Comparison of ENCODE assay signal across 11 cellular contexts in genomic region chr21:18245493-18245967, GRCh38. TPM values are rescaled to one million over a fixed set of nuclear protein-coding genes. Genes with fewer than 3 reads are reported as not detected.
A peak's percentile ranks its signal among the peaks of the same experiment; 100 is the strongest.
DNase-seq lines count a peak whose midpoint lies in the region; ATAC-seq, FAIRE-seq and TF ChIP-seq lines count a peak whose summit lies in the region.
"Had no signal": no experiment of that assay in that cellular context is flagged by ENCODE, and none has a peak within 500 bp of the region (broad histone marks: within the 10 kb centered on the region; RNA-seq: fewer than 3 reads in every experiment).

No MANE protein-coding gene starts in this region.

- H3K4me1 ChIP-seq in keratinocyte (ENCODE audit: control insufficient read depth, extremely low read depth, insufficient read depth, low read length), result no peaks in the 10 kb centered on the region

- no peaks in the 10 kb centered on the region for H4K20me1 ChIP-seq in keratinocyte (ENCODE audit: control insufficient read depth, extremely low read depth, insufficient read depth, low read length)

- H3K27ac Mint-ChIP-seq in brain (peak overlapping the region in 4 of 5 experiments; percentile 68 to 93 (median 88)), immature natural killer cell (no peak overlapping the region)

- no peak for TF ChIP-seq EP300 in Ishikawa (IDR thresholded peaks at IDR 0.05; ENCODE audit: borderline replicate concordance)

- dilution Hi-C loops in keratinocyte (cut with MboI; ENCODE audit: extremely low pct_ligation_motif_present, low sequenced_read_pairs), result no loop called here

- no peak overlapping the region for H2AFZ ChIP-seq in keratinocyte (ENCODE audit: control insufficient read depth, low read length)

- H3K9ac ChIP-seq in keratinocyte (ENCODE audit: control insufficient read depth, extremely low read depth, insufficient read depth, low read length), result no peak overlapping the region

- H3K9me1 ChIP-seq in keratinocyte (ENCODE audit: control insufficient read depth, extremely low read depth, insufficient read depth, low read length), result no peaks in the 10 kb centered on the region

- no peaks in the 10 kb centered on the region for H3K9me3 ChIP-seq in keratinocyte (ENCODE audit: control insufficient read depth, low read depth, low read length)

- H3K27ac ChIP-seq in keratinocyte (ENCODE audit: control insufficient read depth, insufficient read depth, low read length) (no peak overlapping the region), skin epidermis (no peak overlapping the region)

- H3K4me3 Mint-ChIP-seq in brain (peak overlapping the region; percentile 86 to 94 (median 92)), immature natural killer cell (peak overlapping the region in 1 of 5 donors; percentile 22)

- no peak for TF ChIP-seq CTCF in brain (conservative IDR thresholded peaks at IDR 0.05)
- no peak for TF ChIP-seq CTCF in keratinocyte (optimal IDR thresholded peaks at IDR 0.05 in 1 of 3, IDR thresholded peaks at IDR 0.05 in 1 of 3, conservative IDR thresholded peaks at IDR 0.05 in 1 of 3; ENCODE audit: extremely low read depth in 1 of 3, insufficient read depth in 2 of 3, low read length in 3 of 3)
- no peak for TF ChIP-seq CTCF in D721Med (IDR thresholded peaks at IDR 0.05; ENCODE audit: insufficient read depth, missing control alignments)

- no peaks in the 10 kb centered on the region for H3K9me3 Mint-ChIP-seq in brain
- peaks cover 0 to 4% (median 0%) of the 10 kb centered on the region in 6 donors for H3K9me3 Mint-ChIP-seq in immature natural killer cell

- H3K79me2 ChIP-seq in keratinocyte (ENCODE audit: control insufficient read depth, insufficient read depth, low read length), result no peaks in the 10 kb centered on the region

- H3K27me3 Mint-ChIP-seq in brain (peaks cover 40% of the 10 kb centered on the region), immature natural killer cell (ENCODE audit: low read depth in 3 of 3) (peaks cover 3 to 17% (median 16%) of the 10 kb centered on the region in 3 donors)

- no peak for ATAC-seq in HG02588 (IDR thresholded peaks at IDR 0.05; ENCODE audit: unreplicated experiment)

- H3K4me2 ChIP-seq in keratinocyte (ENCODE audit: control insufficient read depth, extremely low read depth, insufficient read depth, low read depth, low read length), result peak overlapping the region; percentile 8

- peaks cover 22% of the 10 kb centered on the region for H3K27me3 ChIP-seq in keratinocyte (ENCODE audit: control insufficient read depth, extremely low read depth, insufficient read depth, low read length)

- H3K36me3 Mint-ChIP-seq in brain, result no peaks in the 10 kb centered on the region
- no peaks in the 10 kb centered on the region for H3K36me3 Mint-ChIP-seq in immature natural killer cell

- no peak for DNase-seq in keratinocyte (ENCODE audit: low read depth, low spot score)
- DNase-seq in immature natural killer cell, result no peak
- DNase-seq in activated CD4-positive, CD25-positive, alpha-beta regulatory T cell treated with anti-CD3 and anti-CD28 coated beads, Interleukin-2, amount 50 U/mL, for 72 hours, result no peak
- no peak for DNase-seq in D721Med (ENCODE audit: insufficient read length, low spot score)
- DNase-seq: central memory CD4-positive, alpha-beta T cell; NCI-H1436 treated with DMSO at 0.1 percent for 48 hours had no signal

- H3K4me3 ChIP-seq in keratinocyte (ENCODE audit: control insufficient read depth in 2 of 3, extremely low read depth in 1 of 3, insufficient read depth in 2 of 3, low read depth in 1 of 3, low read length in 3 of 3), result peak overlapping the region in 1 of 3 experiments; percentile 23
- H3K4me3 ChIP-seq in skin epidermis, result peak overlapping the region in 5 of 7 experiments; percentile 1 to 37 (median 25)

- no peaks in the 10 kb centered on the region for H3K36me3 ChIP-seq in keratinocyte (ENCODE audit: control insufficient read depth in 2 of 2, extremely low read depth in 1 of 2, insufficient read depth in 2 of 2, low read length in 2 of 2)

- FAIRE-seq in keratinocyte (lab: Jason Lieb, UNC) (no peak), D721Med (lab: Jason Lieb, UNC) (no peak)
- FAIRE-seq: TTC549 had no signal

- H3K4me1 Mint-ChIP-seq in brain, result peaks cover 28% of the 10 kb centered on the region
- peaks cover 6 to 9% of the 10 kb centered on the region in 2 donors for H3K4me1 Mint-ChIP-seq in immature natural killer cell

- TF ChIP-seq RAD21 in Ishikawa (IDR thresholded peaks at IDR 0.05; ENCODE audit: low read depth), result no peak

TF ChIP-seq in Ishikawa, 13 proteins besides CTCF, POLR2A, EP300 and RAD21:
- TF ChIP-seq REST (IDR thresholded peaks at IDR 0.05; ENCODE audit: low read depth) (no peak), NFIC (IDR thresholded peaks at IDR 0.05) (peak; percentile 28; the same call in 1 of the 2 replicates), CREB1 (IDR thresholded peaks at IDR 0.05; ENCODE audit: low read depth) (no peak)

RNA-seq across cellular contexts. Expression of gene CHODL, which starts 0.9 kb away (rescaled TPM):
- polyA plus RNA-seq in brain (ENCODE audit: insufficient read depth, low read depth, low replicate concordance) (0.64 TPM), keratinocyte (0.80 to 1.6 TPM (median 1.4 TPM) in 3 replicates), immature natural killer cell (under 1 TPM in 2 of 3 donors, not detected in 1; 0.24 to 0.55 TPM)
- polyA plus RNA-seq in keratinocyte (2011; ENCODE audit: low read depth), result 0.52 TPM
- polyA plus RNA-seq in keratinocyte (2011; cell fraction: cytosol; rRNA removed), result 1.4 and 1.6 TPM in 2 replicates
- 1.6 and 1.9 TPM in 2 replicates for polyA plus RNA-seq in keratinocyte (2011; cell fraction: nucleus; rRNA removed)
- polyA plus RNA-seq in keratinocyte (2012; ENCODE audit: low replicate concordance), result 0.44 and 1.3 TPM in 2 replicates
- polyA minus RNA-seq in keratinocyte, result 0.20 to 1.4 TPM (median 0.77 TPM) in 3 replicates
- polyA minus RNA-seq in keratinocyte (2011; cell fraction: cytosol; rRNA and poly(A)+ RNA removed), result 2.3 TPM
- polyA minus RNA-seq in keratinocyte (2011; cell fraction: nucleus; rRNA and poly(A)+ RNA removed), result 0.63 and 1.6 TPM in 2 replicates

Comparison
In these comparisons a context has a peak if more than half of its experiments do, and no peak if none do; other contexts are left out.
1. H3K27ac Mint-ChIP-seq: peak in brain (4 of 5); none in immature natural killer cell (0 of 6).